ENCODE assay signal across 8 cellular contexts in genomic region chr7:151851160-151851751, GRCh38. TPM values are rescaled to one million over a fixed set of nuclear protein-coding genes. Genes with fewer than 3 reads are reported as not detected.
DNase-seq lines count a peak whose midpoint lies in the region; ATAC-seq and TF ChIP-seq lines count a peak whose summit lies in the region.

No MANE protein-coding gene starts in this region.

- H3K27me3 Mint-ChIP-seq in stimulated activated memory B cell treated with anti-CD40 and anti-IgM and Interleukin-4, amounts not matched to agents 10 μg/mL and 1 μg/mL and 100 μg/mL, for 72 hours: no peaks in the 10 kb centered on the region

- H3K27ac Mint-ChIP-seq in stimulated activated memory B cell treated with anti-CD40 and anti-IgM and Interleukin-4, amounts not matched to agents 10 μg/mL and 1 μg/mL and 100 μg/mL, for 72 hours: peak overlapping the region; percentile 96

- intact Hi-C loops in Right ventricle myocardium superior (cut with DNase I): no loop called here

- H3K9ac ChIP-seq in BLaER1: peak overlapping the region; percentile 70
- no peak overlapping the region for H3K9ac ChIP-seq in GM23248

- DNase-seq in GM23248 (peak; percentile 56), Right ventricle myocardium superior (peak; percentile 70), GM10248 (ENCODE audit: extremely low spot score) (no peak), cerebellar nuclear complex (lab: John Stamatoyannopoulos, UW) (no peak), NCI-H2196 treated with DMSO at 0.1 percent for 48 hours (lab: John Stamatoyannopoulos, UW; ENCODE audit: unreplicated experiment) (no peak)

- H3K4me2 ChIP-seq in BLaER1 (peak overlapping the region; percentile 95), GM23248 (ENCODE audit: unreplicated experiment) (peak overlapping the region; percentile 68)

- WGBS in GM23248 (ENCODE audit: low coverage in 1 of 2, low lambda C conversion rate in 2 of 2, missing lambda C conversion rate in 2 of 2), 2 experiments: 9% methylated on average over 16 of the region's 16 CpGs

- H3K36me3 ChIP-seq in BLaER1 (no peaks in the 10 kb centered on the region), GM23248 (ENCODE audit: low read depth) (no peaks in the 10 kb centered on the region)

- CTCF ChIA-PET in GM10248 (lab: Yijun Ruan, JAX): interaction anchor here (1.4 kb wide), 1 partner anchor 19 kb away, joined by 4 read pairs; no protein-coding TSS in a partner anchor

- no peaks in the 10 kb centered on the region for H3K27me3 ChIP-seq in BLaER1
- H3K27me3 ChIP-seq in GM23248 (replicated peaks; ENCODE audit: insufficient read depth): peaks cover 14% of the 10 kb centered on the region

- H3K4me3 ChIP-seq in BLaER1: peak overlapping the region; percentile 61
- peak overlapping the region; percentile 63 for H3K4me3 ChIP-seq in GM23248

- peaks cover 41% of the 10 kb centered on the region for H3K4me1 Mint-ChIP-seq in stimulated activated memory B cell treated with anti-CD40 and anti-IgM and Interleukin-4, amounts not matched to agents 10 μg/mL and 1 μg/mL and 100 μg/mL, for 72 hours

- peaks cover 8% of the 10 kb centered on the region; the same call in 1 of the 2 replicates for H4K20me1 ChIP-seq in BLaER1
- H4K20me1 ChIP-seq in GM23248 (ENCODE audit: insufficient read depth): no peaks in the 10 kb centered on the region

- H3K4me1 ChIP-seq in BLaER1 (peaks cover 37% of the 10 kb centered on the region), GM23248 (ENCODE audit: insufficient read depth) (peaks cover 6% of the 10 kb centered on the region; the same call in 1 of the 2 replicates)

- POLR2A ChIA-PET in GM10248 (lab: Yijun Ruan, JAX): interaction anchor here (0.7 kb wide), 1 partner anchor 628 kb away, joined by 5 read pairs; no protein-coding TSS in a partner anchor

- H3K36me3 Mint-ChIP-seq in stimulated activated memory B cell treated with anti-CD40 and anti-IgM and Interleukin-4, amounts not matched to agents 10 μg/mL and 1 μg/mL and 100 μg/mL, for 72 hours: no peaks in the 10 kb centered on the region

- TF ChIP-seq CTCF in VCaP (conservative IDR thresholded peaks at IDR 0.05): no peak
- TF ChIP-seq CTCF in GM10248 (IDR thresholded peaks at IDR 0.05; ENCODE audit: control extremely low read depth, extremely low read depth, low read depth, missing control alignments): no peak

- peak overlapping the region; percentile 78 for H3K4me3 Mint-ChIP-seq in stimulated activated memory B cell treated with anti-CD40 and anti-IgM and Interleukin-4, amounts not matched to agents 10 μg/mL and 1 μg/mL and 100 μg/mL, for 72 hours

- in situ Hi-C loops in GM23248 (cut with MboI): no loop called here

- H3K9me2 ChIP-seq in GM23248 (ENCODE audit: insufficient read depth): no peaks in the 10 kb centered on the region

- H3K9me3 ChIP-seq in BLaER1 (no peaks in the 10 kb centered on the region), GM23248 (ENCODE audit: low read depth) (no peaks in the 10 kb centered on the region)

- H3K27ac ChIP-seq in BLaER1 (peak overlapping the region; percentile 76), GM23248 (no peak overlapping the region), VCaP (peak overlapping the region; percentile 32)

- H3F3A ChIP-seq in GM23248 (ENCODE audit: insufficient read depth): no peaks in the 10 kb centered on the region

- no peaks in the 10 kb centered on the region for H3K79me2 ChIP-seq in GM23248 (ENCODE audit: insufficient read depth)

- ATAC-seq in Right ventricle myocardium superior (ENCODE audit: poor library complexity): peak; percentile 46
- ATAC-seq in stimulated activated memory B cell treated with anti-CD40 and anti-IgM and Interleukin-4, amounts not matched to agents 10 μg/mL and 1 μg/mL and 100 μg/mL, for 72 hours: peak; percentile 79

- H2AFZ ChIP-seq in GM23248: peak overlapping the region; percentile 72

- no peaks in the 10 kb centered on the region for H3K9me3 Mint-ChIP-seq in stimulated activated memory B cell treated with anti-CD40 and anti-IgM and Interleukin-4, amounts not matched to agents 10 μg/mL and 1 μg/mL and 100 μg/mL, for 72 hours

RNA-seq across cellular contexts. Expression of gene PRKAG2, which starts 25.7 kb away (rescaled TPM):
- 11.5 and 19.5 TPM in 2 replicates for total RNA-seq in GM23248 (2014; rRNA removed; shearing (Covaris generic))
- 17.0 and 18.2 TPM in 2 replicates for polyA plus RNA-seq in GM23248 (2016; fragmentation: Nextera tagmentation; extraction: Ambion mirVana)
- total RNA-seq in Right ventricle myocardium superior: 120 TPM

Comparison
In these comparisons a context has a peak if more than half of its experiments do, and no peak if none do; other contexts are left out.
1. DNase-seq: peak in GM23248 (single experiment) and Right ventricle myocardium superior (single experiment); none in GM10248 (single experiment), cerebellar nuclear complex (0 of 2) and NCI-H2196 treated with DMSO at 0.1 percent for 48 hours (single experiment).